ENCODE assay signal across 24 cellular contexts in genomic region chr5:143243103-143243502, GRCh38.
DNase-seq lines count a peak whose midpoint lies in the region; ATAC-seq, FAIRE-seq and TF ChIP-seq lines count a peak whose summit lies in the region.
"Had no signal": no experiment of that assay in that cellular context is flagged by ENCODE, and none has a peak within 500 bp of the region (broad histone marks: within the 10 kb centered on the region; RNA-seq: fewer than 3 reads in every experiment).

No MANE protein-coding gene starts in this region.

- TF ChIP-seq RAD21 in A549 (conservative IDR thresholded peaks at IDR 0.05 in 1 of 2, IDR thresholded peaks at IDR 0.05 in 1 of 2): no peak

- FAIRE-seq in A549 (lab: Jason Lieb, UNC): no peak
- FAIRE-seq: GM12891, small intestine had no signal

- no peak for ATAC-seq in A549
- no peak for ATAC-seq in PC-3
- no peak for ATAC-seq in HG03039 (IDR thresholded peaks at IDR 0.05; ENCODE audit: unreplicated experiment)

- no peaks in the 10 kb centered on the region for H4K20me1 ChIP-seq in PC-3 (ENCODE audit: low read length)

- H3K9me2 ChIP-seq in PC-3 (replicated peaks; ENCODE audit: low read length): no peaks in the 10 kb centered on the region

- H3F3A ChIP-seq in PC-3 (ENCODE audit: low read length, unreplicated experiment): no peaks in the 10 kb centered on the region

- no TSS peak for BruUV-seq in PC-3 (replicated peaks; lab: Mats Ljungman, UMichigan)

- POLR2A ChIA-PET in A549 (lab: Yijun Ruan, JAX) (no interaction called here), PC-3 (lab: Charles Lee; ENCODE audit: unreplicated experiment) (no interaction called here)

- H3K9me3 Mint-ChIP-seq in chondrocyte (ENCODE audit: low read depth): no peaks in the 10 kb centered on the region
- H3K9me3 Mint-ChIP-seq in neural crest cell: peaks cover 16% of the 10 kb centered on the region

- no peak for TF ChIP-seq CTCF in A549 (IDR thresholded peaks at IDR 0.05)
- TF ChIP-seq CTCF in PC-3 (conservative IDR thresholded peaks at IDR 0.05; ENCODE audit: low read depth, low read length): no peak
- TF ChIP-seq CTCF in chondrocyte (IDR thresholded peaks at IDR 0.05): no peak
- no peak for TF ChIP-seq CTCF in neural crest cell (conservative IDR thresholded peaks at IDR 0.05)

- TF ChIP-seq EP300 in A549 (IDR thresholded peaks at IDR 0.05): no peak

- 81% methylated on average over 6 of the region's 6 CpGs for WGBS in A549 (ENCODE audit: missing lambda C conversion rate)

- peak overlapping the region; percentile 88 to 92 for H3K27ac ChIP-seq in A549
- peak overlapping the region; percentile 99 for H3K27ac ChIP-seq in PC-3 (ENCODE audit: low read length)
- H3K27ac ChIP-seq: C4-2B, parathyroid adenoma had no signal

- H3K4me1 Mint-ChIP-seq in chondrocyte (ENCODE audit: low read depth) (peaks cover 47% of the 10 kb centered on the region), neural crest cell (no peaks in the 10 kb centered on the region)
- H3K4me1 Mint-ChIP-seq: naive B cell had no signal

- H3K36me3 Mint-ChIP-seq in chondrocyte (ENCODE audit: low read depth) (no peaks in the 10 kb centered on the region), neural crest cell (ENCODE audit: low read depth) (no peaks in the 10 kb centered on the region)

- H2AFZ ChIP-seq in PC-3 (ENCODE audit: low read length): no peak overlapping the region
- H2AFZ ChIP-seq: hepatocyte, parathyroid adenoma had no signal

- H3K4me3 Mint-ChIP-seq in chondrocyte (ENCODE audit: unreplicated experiment) (no peak overlapping the region), neural crest cell (no peak overlapping the region)
- H3K4me3 Mint-ChIP-seq: endodermal cell, naive B cell had no signal

- H3K4me3 ChIP-seq in A549 (no peak overlapping the region), PC-3 (ENCODE audit: low read length) (no peak overlapping the region)
- H3K4me3 ChIP-seq: hepatocyte, lower lobe of right lung had no signal

- H3K27me3 ChIP-seq in PC-3 (ENCODE audit: low read length): no peaks in the 10 kb centered on the region
- H3K27me3 ChIP-seq: hepatocyte had no signal

- CTCF ChIA-PET in A549 (lab: Yijun Ruan, JAX) (no interaction called here), PC-3 (lab: Charles Lee) (no interaction called here)

- no peaks in the 10 kb centered on the region for H3K36me3 ChIP-seq in PC-3 (ENCODE audit: low read depth, low read length)
- H3K36me3 ChIP-seq: lower lobe of right lung had no signal

- H3K4me2 ChIP-seq in A549: peak overlapping the region; percentile 83
- peak overlapping the region; percentile 76 for H3K4me2 ChIP-seq in PC-3 (ENCODE audit: low read length)

- 0 out of 2 replicates have a peak, but pooled peaks cover 6% of the 10 kb centered on the region for H3K79me2 ChIP-seq in PC-3 (ENCODE audit: low read length)
- H3K79me2 ChIP-seq: hepatocyte, parathyroid adenoma had no signal

- H3K4me1 ChIP-seq in A549 (peaks cover 72% of the 10 kb centered on the region), PC-3 (ENCODE audit: insufficient read depth, low read length) (peaks cover 49% of the 10 kb centered on the region)
- H3K4me1 ChIP-seq: parathyroid adenoma had no signal

- H3K9me3 ChIP-seq in A549 (no peaks in the 10 kb centered on the region), PC-3 (ENCODE audit: low read length) (no peaks in the 10 kb centered on the region)
- H3K9me3 ChIP-seq: lower lobe of right lung had no signal

- H3K27me3 Mint-ChIP-seq in chondrocyte (ENCODE audit: low read depth) (no peaks in the 10 kb centered on the region), neural crest cell (ENCODE audit: low read depth) (no peaks in the 10 kb centered on the region)
- H3K27me3 Mint-ChIP-seq: naive B cell had no signal

- DNase-seq in A549 (ENCODE audit: low read depth in 1 of 2, low spot score in 1 of 2): no peak
- DNase-seq in PC-3: no peak
- no peak for DNase-seq in chondrocyte (ENCODE audit: low spot score)
- DNase-seq in neural crest cell (ENCODE audit: low read depth, low spot score): no peak
- DNase-seq in RPMI8226: no peak
- no peak for DNase-seq in T-helper 1 cell
- DNase-seq in NCI-H1694 (lab: John Stamatoyannopoulos, UW): no peak
- DNase-seq: ACHN; activated naive CD4-positive, alpha-beta T cell treated with anti-CD3 and anti-CD28 coated beads, Interleukin-2, amount 50 U/mL, for 16 hours; activated T-cell treated with anti-CD3 and anti-CD28 coated beads, Interleukin-2, amount 50 U/mL, for 48 hours; DMS153; endodermal cell; lower lobe of right lung; naive B cell; NCI-H1092; NCI-H2107; NCI-H510A; small intestine; stimulated activated CD4-positive, alpha-beta T cell treated with anti-CD3 and anti-CD28 coated beads, Interleukin-4, amount 100 ng/mL, for 24 hours had no signal

- peak overlapping the region; percentile 82 for H3K9ac ChIP-seq in PC-3 (ENCODE audit: low read length)
- H3K9ac ChIP-seq: parathyroid adenoma had no signal

- intact Hi-C loops in PC-3 (cut with micrococcal nuclease): no loop called here

- TF ChIP-seq POLR2A in A549 (IDR thresholded peaks at IDR 0.05; ENCODE audit: low read length): no peak

- peak overlapping the region; percentile 95 for H3K27ac Mint-ChIP-seq in chondrocyte (ENCODE audit: unreplicated experiment)
- peak overlapping the region; percentile 27 for H3K27ac Mint-ChIP-seq in neural crest cell (ENCODE audit: unreplicated experiment)
- H3K27ac Mint-ChIP-seq: endodermal cell had no signal

TF ChIP-seq in A549, 52 proteins besides CTCF, POLR2A, EP300 and RAD21:
- TF ChIP-seq BHLHE40 (IDR thresholded peaks at IDR 0.05; ENCODE audit: low read depth, low read length) (no peak), MAX (IDR thresholded peaks at IDR 0.05) (peak; percentile 37; the same call in 1 of the 2 replicates)
- TF ChIP-seq, protein P1, sequence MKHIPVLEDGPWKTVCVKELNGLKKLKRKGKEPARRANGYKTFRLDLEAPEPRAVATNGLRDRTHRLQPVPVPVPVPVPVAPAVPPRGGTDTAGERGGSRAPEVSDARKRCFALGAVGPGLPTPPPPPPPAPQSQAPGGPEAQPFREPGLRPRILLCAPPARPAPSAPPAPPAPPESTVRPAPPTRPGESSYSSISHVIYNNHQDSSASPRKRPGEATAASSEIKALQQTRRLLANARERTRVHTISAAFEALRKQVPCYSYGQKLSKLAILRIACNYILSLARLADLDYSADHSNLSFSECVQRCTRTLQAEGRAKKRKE (CRISPR knock-in tag; IDR thresholded peaks at IDR 0.05; ENCODE audit: low read depth): 0 out of 2 replicates have a peak, but pooled peaks have one; percentile 26
